ENCODE assay signal across 8 cellular contexts in genomic region chr2:207474871-207475485, GRCh38. TPM values are rescaled to one million over a fixed set of nuclear protein-coding genes. Genes with fewer than 3 reads are reported as not detected.
DNase-seq lines count a peak whose midpoint lies in the region; ATAC-seq and TF ChIP-seq lines count a peak whose summit lies in the region.

No MANE protein-coding gene starts in this region.

- no peaks in the 10 kb centered on the region for H3K27me3 Mint-ChIP-seq in activated T-helper 2 cell treated with anti-CD3 and anti-CD28 coated beads, Interferon-gamma antibody, Interleukin-2, Interleukin-4, amounts not matched to agents 10 μg/mL and 5 μg/mL and 100 μg/mL, durations not matched to agents 14 hours and 24 hours and 36 hours (ENCODE audit: low read depth)
- peaks cover 5% of the 10 kb centered on the region for H3K27me3 Mint-ChIP-seq in progenitor cell of endocrine pancreas

- ATAC-seq in GM19023 (IDR thresholded peaks at IDR 0.05; ENCODE audit: unreplicated experiment) (no peak), HG03108 (IDR thresholded peaks at IDR 0.05; ENCODE audit: unreplicated experiment) (no peak)

- no peaks in the 10 kb centered on the region for H3K36me3 Mint-ChIP-seq in activated T-helper 2 cell treated with anti-CD3 and anti-CD28 coated beads, Interferon-gamma antibody, Interleukin-2, Interleukin-4, amounts not matched to agents 10 μg/mL and 5 μg/mL and 100 μg/mL, durations not matched to agents 14 hours and 24 hours and 36 hours (ENCODE audit: low read depth)
- no peaks in the 10 kb centered on the region for H3K36me3 Mint-ChIP-seq in progenitor cell of endocrine pancreas (ENCODE audit: insufficient read depth)

- peak overlapping the region; percentile 44 for H3K27ac Mint-ChIP-seq in activated T-helper 2 cell treated with anti-CD3 and anti-CD28 coated beads, Interferon-gamma antibody, Interleukin-2, Interleukin-4, amounts not matched to agents 10 μg/mL and 5 μg/mL and 100 μg/mL, durations not matched to agents 14 hours and 24 hours and 36 hours
- no peak overlapping the region for H3K27ac Mint-ChIP-seq in progenitor cell of endocrine pancreas

- H3K9me3 Mint-ChIP-seq in activated T-helper 2 cell treated with anti-CD3 and anti-CD28 coated beads, Interferon-gamma antibody, Interleukin-2, Interleukin-4, amounts not matched to agents 10 μg/mL and 5 μg/mL and 100 μg/mL, durations not matched to agents 14 hours and 24 hours and 36 hours, result no peaks in the 10 kb centered on the region
- no peaks in the 10 kb centered on the region for H3K9me3 Mint-ChIP-seq in progenitor cell of endocrine pancreas (ENCODE audit: low read depth)

- intact Hi-C loops in activated T-helper 2 cell treated with anti-CD3 and anti-CD28 coated beads, Interferon-gamma antibody, Interleukin-2, Interleukin-4, amounts not matched to agents 10 μg/mL and 5 μg/mL and 100 μg/mL, durations not matched to agents 14 hours and 24 hours and 36 hours (cut with micrococcal nuclease), result loop anchor here (1.0 to 2.0 kb wide), 3 partner anchors 332 to 782 kb away; no protein-coding TSS in a partner anchor

- peaks cover 46% of the 10 kb centered on the region for H3K4me1 Mint-ChIP-seq in activated T-helper 2 cell treated with anti-CD3 and anti-CD28 coated beads, Interferon-gamma antibody, Interleukin-2, Interleukin-4, amounts not matched to agents 10 μg/mL and 5 μg/mL and 100 μg/mL, durations not matched to agents 14 hours and 24 hours and 36 hours (ENCODE audit: low read depth)
- peaks cover 25% of the 10 kb centered on the region for H3K4me1 Mint-ChIP-seq in progenitor cell of endocrine pancreas (ENCODE audit: low read depth)

- peak; percentile 60 for TF ChIP-seq CTCF in AG10803 (conservative IDR thresholded peaks at IDR 0.05; ENCODE audit: low read length)
- peak; percentile 54; the same call in 2 of the 3 replicates for TF ChIP-seq CTCF in GM12872 (IDR thresholded peaks at IDR 0.05; ENCODE audit: insufficient read depth, low read depth, low read length)
- TF ChIP-seq CTCF in progenitor cell of endocrine pancreas (IDR thresholded peaks at IDR 0.05; ENCODE audit: unreplicated experiment), result peak; percentile 84

- DNase-seq in AG10803 (ENCODE audit: low read depth), result peak; percentile 72
- DNase-seq in NCI-H446 (lab: John Stamatoyannopoulos, UW), result peak; percentile 56 to 80
- peak; percentile 24 for DNase-seq in activated T-helper 2 cell treated with anti-CD3 and anti-CD28 coated beads, Interferon-gamma antibody, Interleukin-2, Interleukin-4, amounts not matched to agents 10 μg/mL and 5 μg/mL and 100 μg/mL, durations not matched to agents 14 hours and 24 hours and 36 hours (ENCODE audit: low spot score)
- DNase-seq in globus pallidus (ENCODE audit: low spot score), result peak; percentile 60
- DNase-seq in progenitor cell of endocrine pancreas (ENCODE audit: low spot score, unreplicated experiment), result peak; percentile 29

- peak overlapping the region; percentile 19 for H3K4me3 ChIP-seq in AG10803 (ENCODE audit: low read length)

- H3K4me3 Mint-ChIP-seq in activated T-helper 2 cell treated with anti-CD3 and anti-CD28 coated beads, Interferon-gamma antibody, Interleukin-2, Interleukin-4, amounts not matched to agents 10 μg/mL and 5 μg/mL and 100 μg/mL, durations not matched to agents 14 hours and 24 hours and 36 hours (ENCODE audit: low read depth), result no peak overlapping the region
- no peak overlapping the region for H3K4me3 Mint-ChIP-seq in progenitor cell of endocrine pancreas (ENCODE audit: low read depth)

RNA-seq across cellular contexts. Expression of gene CREB1, which starts 54.8 kb away (rescaled TPM):
- total RNA-seq in activated T-helper 2 cell treated with anti-CD3 and anti-CD28 coated beads, Interferon-gamma antibody, Interleukin-2, Interleukin-4, amounts not matched to agents 10 μg/mL and 5 μg/mL and 100 μg/mL, durations not matched to agents 14 hours and 24 hours and 36 hours, result 115 and 136 TPM in 2 replicates
- 103 and 111 TPM in 2 replicates for total RNA-seq in progenitor cell of endocrine pancreas
